Comparison of ENCODE assay signal across 8 cellular contexts in genomic region chr7:23373151-23374004, GRCh38.
DNase-seq lines count a peak whose midpoint lies in the region; ATAC-seq and TF ChIP-seq lines count a peak whose summit lies in the region.

No MANE protein-coding gene starts in this region.

- peaks cover 16% of the 10 kb centered on the region for H3K4me1 ChIP-seq in DND-41 (ENCODE audit: insufficient read depth, low read length)

- peak overlapping the region; percentile 94 for H3K27ac Mint-ChIP-seq in activated CD4-positive, alpha-beta T cell treated with anti-CD3 and anti-CD28 coated beads, Interleukin-2, amount 10 ng/mL, durations not matched to agents 24 days and 14 days

- H3K36me3 Mint-ChIP-seq in activated CD4-positive, alpha-beta T cell treated with anti-CD3 and anti-CD28 coated beads, Interleukin-2, amount 10 ng/mL, durations not matched to agents 24 days and 14 days (ENCODE audit: low read depth): no peaks in the 10 kb centered on the region

- H3K27me3 ChIP-seq in DND-41 (ENCODE audit: insufficient read depth, low read length, poor library complexity) (no peaks in the 10 kb centered on the region), H7 (ENCODE audit: control insufficient read depth, insufficient read depth, low read length) (no peaks in the 10 kb centered on the region)

- in situ Hi-C loops in KBM-7 (cut with MboI; ENCODE audit: low pct_unique_long_range_greater_than_20kb, low sequenced_read_pairs): no loop called here

- no peak overlapping the region for H3K9ac ChIP-seq in DND-41 (ENCODE audit: low read depth, low read length)

- no peaks in the 10 kb centered on the region for H3K9me3 Mint-ChIP-seq in activated CD4-positive, alpha-beta T cell treated with anti-CD3 and anti-CD28 coated beads, Interleukin-2, amount 10 ng/mL, durations not matched to agents 24 days and 14 days

- peak; percentile 60 for DNase-seq in DND-41
- DNase-seq in KBM-7: peak; percentile 86
- peak; percentile 80 for DNase-seq in activated CD4-positive, alpha-beta T cell treated with anti-CD3 and anti-CD28 coated beads, Interleukin-2, amount 10 ng/mL, durations not matched to agents 24 days and 14 days
- DNase-seq in myocyte (ENCODE audit: low read depth): peak; percentile 43
- no peak for DNase-seq in kidney glomerular epithelial cell (lab: John Stamatoyannopoulos, UW)
- no peak for DNase-seq in posterior vena cava (ENCODE audit: low spot score)
- DNase-seq in H7: no peak

- H3K79me2 ChIP-seq in DND-41 (ENCODE audit: insufficient read depth, low read length): no peaks in the 10 kb centered on the region

- H2AFZ ChIP-seq in DND-41 (ENCODE audit: low read depth, low read length): no peak overlapping the region

- H3K4me1 Mint-ChIP-seq in activated CD4-positive, alpha-beta T cell treated with anti-CD3 and anti-CD28 coated beads, Interleukin-2, amount 10 ng/mL, durations not matched to agents 24 days and 14 days: peaks cover 51% of the 10 kb centered on the region

- peak; percentile 90 for ATAC-seq in DND-41 (ENCODE audit: insufficient read depth, low read depth)
- ATAC-seq in GM21515 (IDR thresholded peaks at IDR 0.05; ENCODE audit: unreplicated experiment): peak; percentile 60

- TF ChIP-seq CTCF in DND-41 (IDR thresholded peaks at IDR 0.05; ENCODE audit: borderline replicate concordance, extremely low read depth, low read length, poor library complexity, severe bottlenecking): no peak

- no peaks in the 10 kb centered on the region; the same call in 1 of the 2 replicates for H4K20me1 ChIP-seq in DND-41 (ENCODE audit: insufficient read depth, low read length)

- peak overlapping the region; percentile 37 for H3K4me3 Mint-ChIP-seq in activated CD4-positive, alpha-beta T cell treated with anti-CD3 and anti-CD28 coated beads, Interleukin-2, amount 10 ng/mL, durations not matched to agents 24 days and 14 days

- H3K4me2 ChIP-seq in DND-41 (ENCODE audit: insufficient read depth, low read length): no peak overlapping the region

- intact Hi-C loops in activated CD4-positive, alpha-beta T cell treated with anti-CD3 and anti-CD28 coated beads, Interleukin-2, amount 10 ng/mL, durations not matched to agents 24 days and 14 days (cut with micrococcal nuclease): loop anchor here (1.0 to 2.0 kb wide), 6 partner anchors 16 to 222 kb away; partner anchors contain the start of gene MALSU1
- intact Hi-C loops in posterior vena cava (cut with DNase I): no loop called here

- no peaks in the 10 kb centered on the region for H3K9me3 ChIP-seq in DND-41 (ENCODE audit: insufficient read depth, low read length, severe bottlenecking)

- H3K27ac ChIP-seq in DND-41 (ENCODE audit: low read length): no peak overlapping the region

- H3K36me3 ChIP-seq in DND-41 (ENCODE audit: insufficient read depth, low read length) (no peaks in the 10 kb centered on the region), H7 (replicated peaks; ENCODE audit: control insufficient read depth, insufficient read depth, low read length) (0 out of 2 replicates have a peak, but pooled peaks cover 1% of the 10 kb centered on the region)

- H3K4me3 ChIP-seq in DND-41 (ENCODE audit: low read depth in 1 of 2, low read length in 2 of 2) (no peak overlapping the region), H7 (ENCODE audit: insufficient read depth, low read depth, low read length) (no peak overlapping the region)

- peaks cover 17% of the 10 kb centered on the region for H3K27me3 Mint-ChIP-seq in activated CD4-positive, alpha-beta T cell treated with anti-CD3 and anti-CD28 coated beads, Interleukin-2, amount 10 ng/mL, durations not matched to agents 24 days and 14 days

Comparison
In these comparisons a context has a peak if more than half of its experiments do, and no peak if none do; other contexts are left out.
1. DNase-seq: peak in DND-41 (single experiment), KBM-7 (single experiment), activated CD4-positive, alpha-beta T cell treated with anti-CD3 and anti-CD28 coated beads, Interleukin-2, amount 10 ng/mL, durations not matched to agents 24 days and 14 days (single experiment) and myocyte (single experiment); none in kidney glomerular epithelial cell (single experiment), posterior vena cava (single experiment) and H7 (single experiment).